In genomic region chr13:63979951-63980350, GRCh38 we compare ENCODE assay signal across 25 cellular contexts.
"Had no signal": no experiment of that assay in that cellular context is flagged by ENCODE, and none has a peak within 500 bp of the region (broad histone marks: within the 10 kb centered on the region; RNA-seq: fewer than 3 reads in every experiment).

No MANE protein-coding gene starts in this region.

- DNase-seq: stimulated activated CD4-positive, alpha-beta T cell treated with anti-CD3 and anti-CD28 coated beads, Interleukin-2, amount 100 ng/mL, for 48 hours; stimulated activated CD4-positive, alpha-beta T cell treated with anti-CD3 and anti-CD28 coated beads, Interleukin-4, amount 100 ng/mL, for 1 hour; stimulated activated CD4-positive, alpha-beta T cell treated with anti-CD3 and anti-CD28 coated beads, Interleukin-4, amount 100 ng/mL, for 24 hours; stimulated activated CD4-positive, alpha-beta T cell treated with anti-CD3 and anti-CD28 coated beads, Interleukin-4, amount 100 ng/mL, for 4 hours; stimulated activated CD8-positive, alpha-beta memory T cell treated with anti-CD3 and anti-CD28 coated beads, Interleukin-4, amount 100 ng/mL, for 48 hours; stimulated activated naive B cell treated with anti-CD40 and anti-IgM and Interleukin-4, amounts not matched to agents 10 μg/mL and 1 μg/mL and 100 μg/mL, for 72 hours; stimulated activated naive CD4-positive, alpha-beta T cell; stimulated activated naive CD4-positive, alpha-beta T cell treated with Interleukin-2 at 50 U/mL for 16 hours; stimulated activated naive CD8-positive, alpha-beta T cell treated with anti-CD3 and anti-CD28 coated beads, Interleukin-15, amount 100 ng/mL, for 72 hours; stimulated activated naive CD8-positive, alpha-beta T cell treated with anti-CD3 and anti-CD28 coated beads, Interleukin-15, Interleukin-2, amounts not matched to agents 100 U/mL and 50 U/mL, for 24 hours; stomach; substantia nigra; testis; thyroid gland; tibial artery; transverse colon; trophoblast cell; upper lobe of left lung; upper lobe of right lung; uterus had no signal

- FAIRE-seq: urothelium cell line had no signal

- H3K27ac ChIP-seq: stomach, suprapubic skin, testis, thoracic aorta, thyroid gland, tibial artery, tibial nerve, transverse colon, upper lobe of left lung, upper lobe of right lung, uterus, vagina had no signal

- H3K9me3 ChIP-seq: suprapubic skin, testis, thoracic aorta, thyroid gland, tibial artery, tibial nerve, transverse colon, upper lobe of left lung, upper lobe of right lung, uterus, vagina had no signal

- H3K4me1 ChIP-seq: stomach, suprapubic skin, testis, thyroid gland, tibial artery, tibial nerve, transverse colon, upper lobe of left lung, upper lobe of right lung, uterus, vagina had no signal

- H3K36me3 ChIP-seq: stomach, suprapubic skin, thoracic aorta, thyroid gland, tibial artery, tibial nerve, transverse colon, upper lobe of left lung, upper lobe of right lung, uterus, vagina had no signal

- H3K27me3 ChIP-seq: stomach, suprapubic skin, testis, thyroid gland, tibial artery, tibial nerve, transverse colon, upper lobe of left lung, upper lobe of right lung, uterus, vagina had no signal

- H3K4me3 ChIP-seq: stomach, suprapubic skin, testis, thoracic aorta, thyroid gland, tibial artery, tibial nerve, transverse colon, upper lobe of left lung, upper lobe of right lung, uterus, vagina had no signal
